In genomic region chr17:50432125-50432762, GRCh38 we compare ENCODE assay signal across 18 cellular contexts. TPM values are rescaled to one million over a fixed set of nuclear protein-coding genes. Genes with fewer than 3 reads are reported as not detected.
DNase-seq lines count a peak whose midpoint lies in the region; ATAC-seq and TF ChIP-seq lines count a peak whose summit lies in the region.
"Had no signal": no experiment of that assay in that cellular context is flagged by ENCODE, and none has a peak within 500 bp of the region (broad histone marks: within the 10 kb centered on the region; RNA-seq: fewer than 3 reads in every experiment).

No MANE protein-coding gene starts in this region.

- H4K91ac ChIP-seq in neuronal stem cell (ENCODE audit: low read depth, low read length, poor library complexity) = no peak overlapping the region

- H2AK5ac ChIP-seq in neuronal stem cell (ENCODE audit: low read depth, low read length) = no peak overlapping the region

- H3K23ac ChIP-seq in neuronal stem cell (ENCODE audit: low read depth, low read length, poor library complexity) = no peak overlapping the region

- no peak overlapping the region for H3K18ac ChIP-seq in neuronal stem cell (ENCODE audit: low read length)

- no peak overlapping the region for H3K9ac ChIP-seq in neuronal stem cell (ENCODE audit: low read depth, low read length, poor library complexity)
- H3K9ac ChIP-seq: SK-N-SH had no signal

- no peak for ATAC-seq in RWPE2 (ENCODE audit: low read depth)
- ATAC-seq in gastrocnemius medialis = peak; percentile 72 to 76

- no peak overlapping the region for H3K14ac ChIP-seq in neuronal stem cell (ENCODE audit: low read length)

- DNase-seq in Caki2 (ENCODE audit: low read depth) (peak; percentile 50), RWPE2 (ENCODE audit: low spot score) (no peak), kidney tubule cell (ENCODE audit: low spot score) (peak; percentile 65), gastrocnemius medialis (peak; percentile 53 to 74), KG1 (lab: John Stamatoyannopoulos, UW) (no peak), GM10266 (ENCODE audit: extremely low spot score) (no peak), neuronal stem cell (ENCODE audit: low spot score) (no peak), C1 segment of cervical spinal cord (lab: John Stamatoyannopoulos, UW) (no peak)
- DNase-seq: DMS79 treated with DMSO at 0.1 percent for 48 hours, HFFc6, NCI-H1105 treated with DMSO at 0.1 percent for 48 hours, NCI-H1694, NCI-H2081 treated with DMSO at 0.1 percent for 48 hours, SHP77 treated with DMSO at 0.1 percent for 48 hours, SK-N-SH had no signal

- H3K4me2 ChIP-seq in neuronal stem cell (ENCODE audit: insufficient read depth, low read length, poor library complexity, severe bottlenecking) = no peak overlapping the region
- H3K4me2 ChIP-seq: SK-N-SH had no signal

- H2AFZ ChIP-seq in neuronal stem cell (ENCODE audit: low read length) = no peak overlapping the region

- no peak overlapping the region for H2BK15ac ChIP-seq in neuronal stem cell (ENCODE audit: low read length)

- peaks cover 24% of the 10 kb centered on the region for H3K4me1 ChIP-seq in RWPE2 (ENCODE audit: insufficient read depth, poor library complexity, severe bottlenecking)
- peaks cover 65 to 66% of the 10 kb centered on the region in 2 donors for H3K4me1 ChIP-seq in gastrocnemius medialis
- peaks cover 0 to under 1% of the 10 kb centered on the region in 2 donors for H3K4me1 ChIP-seq in neuronal stem cell (ENCODE audit: control insufficient read depth in 2 of 2, insufficient read depth in 1 of 2, low read depth in 1 of 2, low read length in 2 of 2)

- H4K8ac ChIP-seq in neuronal stem cell (ENCODE audit: low read depth, low read length) = no peak overlapping the region

- TF ChIP-seq CTCF in RWPE2 (IDR thresholded peaks at IDR 0.05; ENCODE audit: poor library complexity, severe bottlenecking) (no peak), gastrocnemius medialis (IDR thresholded peaks at IDR 0.05 in 4 of 5, conservative IDR thresholded peaks at IDR 0.05 in 1 of 5) (peak in 1 of 5 experiments; percentile 15), GM10266 (IDR thresholded peaks at IDR 0.05; ENCODE audit: control insufficient read depth, insufficient read depth, low read depth, missing control alignments) (no peak)

- H3K36me3 ChIP-seq in RWPE2 (ENCODE audit: low read depth) (peaks cover 70% of the 10 kb centered on the region), gastrocnemius medialis (no peaks in the 10 kb centered on the region), neuronal stem cell (replicated peaks in 1 of 2; ENCODE audit: control insufficient read depth in 2 of 2, insufficient read depth in 2 of 2, low read length in 2 of 2) (no peaks in the 10 kb centered on the region)

- in situ Hi-C loops in Caki2 (cut with HindIII; ENCODE audit: low pct_unique_long_range_greater_than_20kb, low sequenced_read_pairs) (no loop called here), gastrocnemius medialis (cut with MboI; ENCODE audit: low sequenced_read_pairs in 4 of 4) (no loop called here)

- intact Hi-C loops in gastrocnemius medialis (cut with DNase I; ENCODE audit: low total_unique reads) = no loop called here

- no peak overlapping the region for H2BK12ac ChIP-seq in neuronal stem cell (ENCODE audit: low read length)

- no peak overlapping the region for H2BK5ac ChIP-seq in neuronal stem cell (ENCODE audit: low read length)

- no peak for TF ChIP-seq POLR2A in gastrocnemius medialis (IDR thresholded peaks at IDR 0.05)

- no peaks in the 10 kb centered on the region for H3K79me1 ChIP-seq in neuronal stem cell (ENCODE audit: low read depth, low read length)

- H3K9me3 ChIP-seq in RWPE2 (ENCODE audit: severe bottlenecking) (no peaks in the 10 kb centered on the region), gastrocnemius medialis (no peaks in the 10 kb centered on the region), neuronal stem cell (replicated peaks in 1 of 2; ENCODE audit: control insufficient read depth in 2 of 2, insufficient read depth in 1 of 2, low read depth in 1 of 2, low read length in 2 of 2) (no peaks in the 10 kb centered on the region)
- H3K9me3 ChIP-seq: SK-N-SH had no signal

- no CpG with 5 or more reads among the region's 4 CpGs for WGBS in neuronal stem cell (ENCODE audit: extremely low coverage in 2 of 2, insufficient read length in 2 of 2, insufficient replicate concordance in 1 of 2), 2 donors

- H3K27ac ChIP-seq in RWPE2 (ENCODE audit: poor library complexity, severe bottlenecking) (peak overlapping the region; percentile 4), gastrocnemius medialis (peak overlapping the region; percentile 93 to 96 (median 94)), neuronal stem cell (replicated peaks; ENCODE audit: low read length) (no peak overlapping the region)
- H3K27ac ChIP-seq: C4-2B had no signal

- no peaks in the 10 kb centered on the region for H3K27me3 ChIP-seq in RWPE2 (ENCODE audit: insufficient read depth, poor library complexity, severe bottlenecking)
- H3K27me3 ChIP-seq in gastrocnemius medialis = no peaks in the 10 kb centered on the region
- H3K27me3 ChIP-seq in neuronal stem cell (ENCODE audit: control insufficient read depth in 3 of 3, insufficient read depth in 3 of 3, low read depth in 1 of 3, low read length in 3 of 3) = no peaks in the 10 kb centered on the region

- H2BK120ac ChIP-seq in neuronal stem cell (ENCODE audit: low read depth, low read length) = no peak overlapping the region

- H3K4ac ChIP-seq in neuronal stem cell (ENCODE audit: low read length) = no peak overlapping the region

- H3K4me3 ChIP-seq in RWPE2 (ENCODE audit: severe bottlenecking) (no peak overlapping the region), gastrocnemius medialis (no peak overlapping the region), neuronal stem cell (ENCODE audit: low read length in 2 of 2) (no peak overlapping the region)

RNA-seq across cellular contexts. Expression of gene ACSF2, which starts 6.2 kb away (rescaled TPM):
- total RNA-seq in Caki2 (2014; rRNA removed; shearing (Covaris generic); ENCODE audit: low replicate concordance) = 33.1 and 62.2 TPM in 2 replicates
- total RNA-seq in gastrocnemius medialis = 10 to 100 TPM in 3 of 4 donors, 1 to 10 TPM in 1; 8.7 to 61.4 (median 34.2) TPM
- polyA plus RNA-seq in neuronal stem cell (2013, experiment 1 of 2) = 12.5 TPM
- polyA plus RNA-seq in neuronal stem cell (2013, experiment 2 of 2) = 13.0 TPM

RNA-seq across cellular contexts. Expression of gene LRRC59, which starts 34.9 kb away (rescaled TPM):
- 250 and 251 TPM in 2 replicates for total RNA-seq in Caki2 (2014; rRNA removed; shearing (Covaris generic); ENCODE audit: low replicate concordance)
- 10 to 100 TPM; 25.4 to 73.2 (median 55.8) TPM for total RNA-seq in gastrocnemius medialis
- 47.4 TPM for polyA plus RNA-seq in neuronal stem cell (2013, experiment 1 of 2)
- 46.5 TPM for polyA plus RNA-seq in neuronal stem cell (2013, experiment 2 of 2)

RNA-seq across cellular contexts. Expression of gene CHAD, which starts 36.4 kb away (rescaled TPM):
- total RNA-seq in Caki2 (2014; rRNA removed; shearing (Covaris generic); ENCODE audit: low replicate concordance) = not detected in 2 replicates
- 1 to 10 TPM in 2 of 4 donors, not detected in 2; 1.8 to 8.8 TPM for total RNA-seq in gastrocnemius medialis
- not detected for polyA plus RNA-seq in neuronal stem cell (2013, experiment 1 of 2)
- 0.04 TPM for polyA plus RNA-seq in neuronal stem cell (2013, experiment 2 of 2)
- total RNA-seq: HFFc6, HT-29, NCI-H460 had no signal
- polyA plus RNA-seq: SK-N-SH had no signal

RNA-seq across cellular contexts. Expression of gene RSAD1, which starts 46.4 kb away (rescaled TPM):
- total RNA-seq in Caki2 (2014; rRNA removed; shearing (Covaris generic); ENCODE audit: low replicate concordance) = 31.4 and 41.4 TPM in 2 replicates
- total RNA-seq in gastrocnemius medialis = 10 to 100 TPM; 27.1 to 67.4 (median 52.7) TPM
- 8.9 TPM for polyA plus RNA-seq in neuronal stem cell (2013, experiment 1 of 2)
- 8.5 TPM for polyA plus RNA-seq in neuronal stem cell (2013, experiment 2 of 2)

RNA-seq across cellular contexts. Expression of gene EME1, which starts 59.2 kb away (rescaled TPM):
- total RNA-seq in Caki2 (2014; rRNA removed; shearing (Covaris generic); ENCODE audit: low replicate concordance) = 16.9 and 19.0 TPM in 2 replicates
- total RNA-seq in gastrocnemius medialis = under 1 TPM in 2 of 4 donors, not detected in 2; 0.82 to 0.95 TPM
- 21.3 TPM for polyA plus RNA-seq in neuronal stem cell (2013, experiment 1 of 2)
- 21.0 TPM for polyA plus RNA-seq in neuronal stem cell (2013, experiment 2 of 2)

Comparison
In these comparisons a context has a peak if more than half of its experiments do, and no peak if none do; other contexts are left out.
1. DNase-seq: peak in Caki2 (single experiment), kidney tubule cell (single experiment) and gastrocnemius medialis (2 of 2); none in RWPE2 (single experiment), KG1 (single experiment), GM10266 (single experiment), neuronal stem cell (single experiment) and C1 segment of cervical spinal cord (0 of 14).